ENCODE assay signal across 15 cellular contexts in the genomic region with DNA sequence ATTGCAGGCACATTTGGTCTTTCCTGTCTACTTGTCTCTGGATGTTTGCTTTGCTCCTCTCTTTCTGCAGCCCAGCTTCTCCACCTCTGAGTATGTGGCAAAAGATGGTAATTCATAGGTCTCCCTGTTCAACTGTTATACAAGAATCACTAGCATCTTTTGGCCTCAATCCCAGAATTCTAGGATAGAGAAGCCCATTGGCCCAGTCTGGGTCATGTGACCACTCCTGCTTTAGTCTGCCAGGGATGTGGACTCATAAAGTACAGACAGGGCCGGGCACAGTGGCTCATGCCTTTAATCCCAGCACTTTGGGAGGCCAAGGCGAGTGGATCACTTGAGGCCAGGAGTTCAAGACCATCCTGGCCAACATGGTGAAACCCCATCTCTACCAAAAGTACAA. TPM values are rescaled to one million over a fixed set of nuclear protein-coding genes. Genes with fewer than 3 reads are reported as not detected.
DNase-seq lines count a peak whose midpoint lies in the region; ATAC-seq and TF ChIP-seq lines count a peak whose summit lies in the region.
"Not testable (repeated sequence)": the region's sequence is repeated elsewhere in the genome, so short reads cannot be mapped to it uniquely, and the experiment has no call there.
"Had no signal": no experiment of that assay in that cellular context is flagged by ENCODE, and none has a peak within 500 bp of the region (broad histone marks: within the 10 kb centered on the region; RNA-seq: fewer than 3 reads in every experiment).

No MANE protein-coding gene starts in this region.

- in situ Hi-C loops in Caki2 (cut with HindIII; ENCODE audit: low pct_unique_long_range_greater_than_20kb, low sequenced_read_pairs) = not testable (repeated sequence)

- H3K4me1 Mint-ChIP-seq in MCF 10A (ENCODE audit: insufficient read depth, unreplicated experiment) = not testable (repeated sequence)

- H3K36me3 Mint-ChIP-seq in MCF 10A (ENCODE audit: insufficient read depth, unreplicated experiment) = not testable (repeated sequence)

- POLR2A ChIA-PET in MCF 10A (lab: Yijun Ruan, JAX) = not testable (repeated sequence)

- peak; percentile 22 for ATAC-seq in mucosa of descending colon

- not testable (repeated sequence) for H3K4me3 ChIP-seq in mucosa of descending colon

- not testable (repeated sequence) for H3K36me3 ChIP-seq in mucosa of descending colon (ENCODE audit: low read depth)

- TF ChIP-seq CTCF in MCF 10A (IDR thresholded peaks at IDR 0.05; ENCODE audit: unreplicated experiment); mucosa of descending colon (IDR thresholded peaks at IDR 0.05): not testable (repeated sequence)

- H3K4me1 ChIP-seq in mucosa of descending colon (ENCODE audit: low read depth) = not testable (repeated sequence)

- BruUV-seq in MCF 10A (replicated peaks; lab: Mats Ljungman, UMichigan) = not testable (repeated sequence)

- not testable (repeated sequence) for H3K9me3 ChIP-seq in mucosa of descending colon

- peaks cover 57% of the 10 kb centered on the region for H3K27me3 Mint-ChIP-seq in MCF 10A (ENCODE audit: insufficient read depth, unreplicated experiment)

- CTCF ChIA-PET in MCF 10A (lab: Yijun Ruan, JAX) = interaction anchor here (0.6 kb wide), 1 partner anchor 28 kb away, joined by 5 read pairs; no protein-coding TSS in a partner anchor

- intact Hi-C loops in MCF 10A (cut with micrococcal nuclease); mucosa of descending colon (cut with DNase I, micrococcal nuclease): not testable (repeated sequence)

- H3K9me3 Mint-ChIP-seq in MCF 10A (ENCODE audit: unreplicated experiment) = not testable (repeated sequence)

- H3K4me3 Mint-ChIP-seq in MCF 10A (ENCODE audit: unreplicated experiment) = not testable (repeated sequence)

- DNase-seq in Caki2 (ENCODE audit: low read depth) (peak; percentile 21), HT-29 (ENCODE audit: low spot score) (peak; percentile 7), NCI-H2171 treated with DMSO at 0.1 percent for 48 hours (lab: John Stamatoyannopoulos, UW) (peak; percentile 31), SHP77 (lab: John Stamatoyannopoulos, UW) (peak; percentile 3 to 22), MCF 10A (ENCODE audit: unreplicated experiment) (peak; percentile 59), fibroblast of peridontal ligament (ENCODE audit: extremely low read depth) (peak; percentile 38), mucosa of descending colon (peak in 1 of 3 donors; percentile 22)

- not testable (repeated sequence) for H3K27ac Mint-ChIP-seq in MCF 10A (ENCODE audit: low read depth, unreplicated experiment)

RNA-seq across cellular contexts. Expression of gene ATP6AP2, which starts 5.4 kb away (rescaled TPM):
- total RNA-seq in Caki2 (2014; rRNA removed; shearing (Covaris generic); ENCODE audit: low replicate concordance) = 82.5 and 104 TPM in 2 replicates
- 15.3 and 19.5 TPM in 2 replicates for total RNA-seq in HT-29 (2014; rRNA removed; shearing (Covaris generic))
- 69.4 and 84.7 TPM in 2 replicates for total RNA-seq in MCF 10A (2022)
- 10 to 100 TPM; 81.1 to 94.2 (median 87.3) TPM for total RNA-seq in mucosa of descending colon

RNA-seq across cellular contexts. Expression of gene MPC1L, which starts 47.8 kb away (rescaled TPM):
- total RNA-seq in Caki2 (2014; rRNA removed; shearing (Covaris generic); ENCODE audit: low replicate concordance) = not detected in 2 replicates
- not detected in 2 replicates for total RNA-seq in HT-29 (2014; rRNA removed; shearing (Covaris generic))
- total RNA-seq in MCF 10A (2022) = not detected in 2 replicates
- not detected for total RNA-seq in mucosa of descending colon
- total RNA-seq: activated B cell treated with CpG ODN at 0.5 μM for 24 hours; activated CD8-positive, alpha-beta T cell treated with anti-CD3 and anti-CD28 coated beads for 36 hours; activated T-cell treated with anti-CD3 and anti-CD28 coated beads, Interleukin-2, amount 50 U/mL, for 4 hours; breast epithelium; left lung; Right ventricle myocardium inferior; sigmoid colon; T-helper 17 cell had no signal
